9 cellular contexts compared by ENCODE assay signal in the genomic region with DNA sequence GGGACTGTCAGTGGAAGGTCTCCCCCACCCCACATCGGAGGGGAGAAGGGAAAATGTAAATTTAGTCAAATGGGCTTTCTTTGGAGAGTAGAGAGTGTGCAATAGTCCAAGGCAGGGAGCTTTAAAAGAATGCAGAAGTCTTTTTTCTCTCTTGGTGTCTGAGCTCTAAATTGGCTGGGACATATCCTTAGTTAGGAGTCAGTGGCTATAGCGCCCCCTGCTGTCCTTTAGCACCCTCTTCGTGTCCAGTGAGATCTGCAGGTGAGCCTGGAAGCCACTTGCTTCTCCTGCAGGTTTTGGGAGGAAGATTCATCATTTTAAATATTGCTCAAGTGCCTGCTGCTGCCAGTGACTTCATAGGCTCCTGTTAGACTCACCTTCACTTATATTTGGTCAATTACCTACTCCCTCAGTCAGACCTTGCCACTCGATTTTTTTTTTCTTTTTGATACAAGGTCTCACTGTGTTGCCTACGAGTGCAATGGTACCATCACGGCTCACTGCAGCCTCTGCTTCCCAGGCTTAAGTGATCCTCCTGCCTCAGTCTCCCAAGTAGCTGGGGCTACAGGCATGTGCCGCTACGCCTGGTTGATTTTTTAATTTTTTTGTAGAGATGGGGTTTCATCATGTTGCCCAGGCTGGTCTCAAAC.
DNase-seq lines count a peak whose midpoint lies in the region; ATAC-seq lines count a peak whose summit lies in the region.
"Had no signal": no experiment of that assay in that cellular context is flagged by ENCODE, and none has a peak within 500 bp of the region (broad histone marks: within the 10 kb centered on the region; RNA-seq: fewer than 3 reads in every experiment).

No MANE protein-coding gene starts in this region.

- POLR2A ChIA-PET in naive thymus-derived CD4-positive, alpha-beta T cell (lab: Charles Lee), result interaction anchor here (0.6 to 2.0 kb wide), 10 partner anchors 49 to 334 kb away, joined by 3 to 14 read pairs (median 4); no protein-coding TSS in a partner anchor

- no peak overlapping the region for H3K27ac ChIP-seq in epithelial cell of prostate
- no peak overlapping the region for H3K27ac ChIP-seq in naive thymus-derived CD4-positive, alpha-beta T cell (ENCODE audit: low read depth, low read length)

- peak; percentile 39 for ATAC-seq in HG03280 (IDR thresholded peaks at IDR 0.05; ENCODE audit: unreplicated experiment)
- ATAC-seq in naive thymus-derived CD4-positive, alpha-beta T cell, result peak; percentile 58
- no peak for ATAC-seq in HG03460 (IDR thresholded peaks at IDR 0.05; ENCODE audit: unreplicated experiment)

- H3K9me3 Mint-ChIP-seq in naive thymus-derived CD4-positive, alpha-beta T cell, result no peaks in the 10 kb centered on the region
- H3K9me3 Mint-ChIP-seq: T-helper 1 cell treated with Interleukin-12 subunit alpha and Interleukin-12 subunit beta and Interleukin-4 antibody, amounts not matched to agents 30 μg/mL and 1 μg/mL, for 36 hours had no signal

- H3K27me3 Mint-ChIP-seq in naive thymus-derived CD4-positive, alpha-beta T cell, result no peaks in the 10 kb centered on the region

- no peaks in the 10 kb centered on the region for H3K27me3 ChIP-seq in naive thymus-derived CD4-positive, alpha-beta T cell (ENCODE audit: control insufficient read depth in 2 of 2, insufficient read depth in 2 of 2, low read length in 2 of 2)

- H3K4me3 Mint-ChIP-seq in naive thymus-derived CD4-positive, alpha-beta T cell, result no peak overlapping the region
- H3K4me3 Mint-ChIP-seq: T-helper 1 cell treated with Interleukin-12 subunit alpha and Interleukin-12 subunit beta and Interleukin-4 antibody, amounts not matched to agents 30 μg/mL and 1 μg/mL, for 36 hours had no signal

- peaks cover 41 to 43% of the 10 kb centered on the region in 2 donors for H3K4me1 ChIP-seq in naive thymus-derived CD4-positive, alpha-beta T cell (ENCODE audit: control insufficient read depth in 2 of 2, insufficient read depth in 2 of 2, low read length in 2 of 2)

- H3K9me3 ChIP-seq in naive thymus-derived CD4-positive, alpha-beta T cell (ENCODE audit: control insufficient read depth in 2 of 3, low read length in 3 of 3), result no peaks in the 10 kb centered on the region

- peak overlapping the region in 5 of 9 donors; percentile 1 to 78 (median 37) for H3K27ac Mint-ChIP-seq in naive thymus-derived CD4-positive, alpha-beta T cell
- H3K27ac Mint-ChIP-seq: T-helper 1 cell treated with Interleukin-12 subunit alpha and Interleukin-12 subunit beta and Interleukin-4 antibody, amounts not matched to agents 30 μg/mL and 1 μg/mL, for 36 hours had no signal

- H3K36me3 Mint-ChIP-seq in naive thymus-derived CD4-positive, alpha-beta T cell, result peaks cover 0 to 9% (median 3%) of the 10 kb centered on the region in 5 donors

- DNase-seq in COLO829 (ENCODE audit: low spot score) (peak; percentile 39), NOMO-1 (lab: John Stamatoyannopoulos, UW; ENCODE audit: unreplicated experiment in 2 of 2) (peak; percentile 60 to 92), epithelial cell of prostate (ENCODE audit: low read depth, low spot score) (peak; percentile 16)
- peak; percentile 70 for DNase-seq in activated CD8-positive, alpha-beta memory T cell treated with anti-CD3 and anti-CD28 coated beads, Interleukin-2, amount 50 U/mL, for 24 hours (ENCODE audit: extremely low read depth)
- peak; percentile 46 to 82 (median 73) for DNase-seq in naive thymus-derived CD4-positive, alpha-beta T cell
- DNase-seq in stimulated activated CD8-positive, alpha-beta memory T cell treated with anti-CD3 and anti-CD28 coated beads, Interleukin-7, amount 100 ng/mL, for 4 hours (ENCODE audit: low read depth in 2 of 2), result peak; percentile 61 to 73

- intact Hi-C loops in naive thymus-derived CD4-positive, alpha-beta T cell (cut with micrococcal nuclease), result loop anchor here (1.0 to 10.0 kb wide), 9 partner anchors 26 to 336 kb away; partner anchors contain the start of gene PLK1 (in 1 of the 2)

- H3K4me3 ChIP-seq in naive thymus-derived CD4-positive, alpha-beta T cell (ENCODE audit: low read length), result no peak overlapping the region

- CTCF ChIA-PET in naive thymus-derived CD4-positive, alpha-beta T cell (lab: Charles Lee), result interaction anchor here (0.6 to 14.0 kb wide), 48 partner anchors 9 to 282 kb away, joined by 3 to 224 read pairs (median 4); partner anchors contain the start of gene PRKCB

- peaks cover 46 to 70% (median 57%) of the 10 kb centered on the region in 7 donors for H3K4me1 Mint-ChIP-seq in naive thymus-derived CD4-positive, alpha-beta T cell

- no peaks in the 10 kb centered on the region for H3K36me3 ChIP-seq in naive thymus-derived CD4-positive, alpha-beta T cell (ENCODE audit: control insufficient read depth in 2 of 3, insufficient read depth in 3 of 3, low read length in 3 of 3)

Comparison
In these comparisons a context has a peak if more than half of its experiments do, and no peak if none do; other contexts are left out.
1. DNase-seq: peak in every context shown above with its lines; median percentile 76 in NOMO-1; 73 in naive thymus-derived CD4-positive, alpha-beta T cell; 70 in activated CD8-positive, alpha-beta memory T cell treated with anti-CD3 and anti-CD28 coated beads, Interleukin-2, amount 50 U/mL, for 24 hours; 67 in stimulated activated CD8-positive, alpha-beta memory T cell treated with anti-CD3 and anti-CD28 coated beads, Interleukin-7, amount 100 ng/mL, for 4 hours; 39 in COLO829; 16 in epithelial cell of prostate.